Comparison of ENCODE assay signal across 1 cellular context in genomic region chr15:41116116-41116871, GRCh38.
A peak's percentile ranks its signal among the peaks of the same experiment; 100 is the strongest.
TF ChIP-seq lines count a peak whose summit lies in the region.

TSS of gene INO80 (minus strand) at chr15:41116280. CDS start at chr15:41096310, 19,970 bp downstream.

TF ChIP-seq in HepG2, 621 proteins besides CTCF, POLR2A, EP300 and RAD21 (continued from another document and continues in another):
- 0 out of 2 replicates have a peak, but pooled peaks have one; percentile 47 for TF ChIP-seq HMGXB3 (CRISPR knock-in tag; IDR thresholded peaks at IDR 0.05; ENCODE audit: borderline replicate concordance)
- peak; percentile 60; the same call in 1 of the 2 replicates for TF ChIP-seq GATAD2A (CRISPR knock-in tag; IDR thresholded peaks at IDR 0.05)
- TF ChIP-seq ZNF18 (CRISPR knock-in tag; IDR thresholded peaks at IDR 0.05; ENCODE audit: insufficient replicate concordance) = no peak
- TF ChIP-seq ZNF180 (CRISPR knock-in tag; IDR thresholded peaks at IDR 0.05; ENCODE audit: borderline replicate concordance, low read depth) = no peak
- peak; percentile 73 for TF ChIP-seq PHF5A (CRISPR knock-in tag; IDR thresholded peaks at IDR 0.05; ENCODE audit: low read depth, unreplicated experiment)
- TF ChIP-seq LRRFIP1 (CRISPR knock-in tag; conservative IDR thresholded peaks at IDR 0.05) = no peak
- peak; percentile 11; the same call in 1 of the 2 replicates for TF ChIP-seq TFAP4 (IDR thresholded peaks at IDR 0.05; ENCODE audit: borderline replicate concordance, low read depth)
- TF ChIP-seq STAT5B (CRISPR knock-in tag; IDR thresholded peaks at IDR 0.05) = 0 out of 2 replicates have a peak, but pooled peaks have one; percentile 30
- TF ChIP-seq TBP (CRISPR knock-in tag; IDR thresholded peaks at IDR 0.05) = no peak
- TF ChIP-seq ZBTB4 (CRISPR knock-in tag; IDR thresholded peaks at IDR 0.05; ENCODE audit: borderline replicate concordance) = no peak
- 0 out of 2 replicates have a peak, but pooled peaks have one; percentile 47 for TF ChIP-seq RXRB (CRISPR knock-in tag; IDR thresholded peaks at IDR 0.05; ENCODE audit: borderline replicate concordance)
- no peak for TF ChIP-seq ZNF841 (CRISPR knock-in tag; IDR thresholded peaks at IDR 0.05; ENCODE audit: borderline replicate concordance)
- no peak for TF ChIP-seq GPN1 (CRISPR knock-in tag; IDR thresholded peaks at IDR 0.05; ENCODE audit: borderline replicate concordance)
- TF ChIP-seq ZBTB49 (CRISPR knock-in tag; IDR thresholded peaks at IDR 0.05; ENCODE audit: borderline replicate concordance) = no peak
- no peak for TF ChIP-seq SATB2 (CRISPR knock-in tag; IDR thresholded peaks at IDR 0.05)
- peak; percentile 74 for TF ChIP-seq HOXA3 (CRISPR knock-in tag; IDR thresholded peaks at IDR 0.05)
- TF ChIP-seq DNMT3B (CRISPR knock-in tag; conservative IDR thresholded peaks at IDR 0.05) = no peak; the same call in 1 of the 2 replicates
- TF ChIP-seq ZBTB44 (CRISPR knock-in tag; IDR thresholded peaks at IDR 0.05) = no peak
- TF ChIP-seq ZNF549 (CRISPR knock-in tag; IDR thresholded peaks at IDR 0.05) = no peak
- peak; percentile 72; the same call in 1 of the 2 replicates for TF ChIP-seq TGIF2 (CRISPR knock-in tag; IDR thresholded peaks at IDR 0.05)
- no peak for TF ChIP-seq ZNF597 (CRISPR knock-in tag; IDR thresholded peaks at IDR 0.05)
- TF ChIP-seq ZNF264 (CRISPR knock-in tag; IDR thresholded peaks at IDR 0.05) = no peak
- TF ChIP-seq CENPBD1 (CRISPR knock-in tag; IDR thresholded peaks at IDR 0.05; ENCODE audit: borderline replicate concordance, low read depth) = no peak
- peak; percentile 90; the same call in 1 of the 2 replicates for TF ChIP-seq ZNF589 (CRISPR knock-in tag; conservative IDR thresholded peaks at IDR 0.05)
- no peak for TF ChIP-seq SP2 (CRISPR knock-in tag; IDR thresholded peaks at IDR 0.05)
- no peak for TF ChIP-seq ZNF607 (CRISPR knock-in tag; IDR thresholded peaks at IDR 0.05; ENCODE audit: borderline replicate concordance)
- TF ChIP-seq FOXP4 (CRISPR knock-in tag; IDR thresholded peaks at IDR 0.05) = peak; percentile 53
- no peak for TF ChIP-seq NR2F1 (CRISPR knock-in tag; IDR thresholded peaks at IDR 0.05)
- TF ChIP-seq ZNF792 (CRISPR knock-in tag; IDR thresholded peaks at IDR 0.05) = no peak; the same call in 1 of the 2 replicates
- TF ChIP-seq RBAK (CRISPR knock-in tag; IDR thresholded peaks at IDR 0.05) = no peak
- TF ChIP-seq MEIS2 (CRISPR knock-in tag; IDR thresholded peaks at IDR 0.05) = peak; percentile 62; the same call in 1 of the 2 replicates
- TF ChIP-seq PAWR (CRISPR knock-in tag; IDR thresholded peaks at IDR 0.05; ENCODE audit: borderline replicate concordance) = no peak; the same call in 1 of the 2 replicates
- TF ChIP-seq MAF1 (CRISPR knock-in tag; IDR thresholded peaks at IDR 0.05; ENCODE audit: borderline replicate concordance) = no peak
- no peak for TF ChIP-seq DDIT3 (CRISPR knock-in tag; IDR thresholded peaks at IDR 0.05)
